ENCODE assay signal across 25 cellular contexts in genomic region chr1:54439550-54440223, GRCh38. TPM values are rescaled to one million over a fixed set of nuclear protein-coding genes. Genes with fewer than 3 reads are reported as not detected.
DNase-seq lines count a peak whose midpoint lies in the region; ATAC-seq and TF ChIP-seq lines count a peak whose summit lies in the region.
"Had no signal": no experiment of that assay in that cellular context is flagged by ENCODE, and none has a peak within 500 bp of the region (broad histone marks: within the 10 kb centered on the region; RNA-seq: fewer than 3 reads in every experiment).

No MANE protein-coding gene starts in this region.

- 0 out of 2 replicates have a peak, but pooled peaks cover 3% of the 10 kb centered on the region for H3K9me3 Mint-ChIP-seq in WTC11
- no peaks in the 10 kb centered on the region for H3K9me3 Mint-ChIP-seq in neural crest cell
- peaks cover 3% of the 10 kb centered on the region for H3K9me3 Mint-ChIP-seq in activated CD4-positive, alpha-beta memory T cell treated with anti-CD3 and anti-CD28 coated beads, Interleukin-2, amount 10 ng/mL, durations not matched to agents 7 days and 5 days
- peaks cover 0 to 2% (median 0%) of the 10 kb centered on the region in 8 donors for H3K9me3 Mint-ChIP-seq in CD4-positive, alpha-beta memory T cell
- H3K9me3 Mint-ChIP-seq: activated naive CD4-positive, alpha-beta T cell treated with anti-CD3 and anti-CD28 coated beads for 36 hours had no signal

- no peaks in the 10 kb centered on the region for H3K4me1 ChIP-seq in psoas muscle
- H3K4me1 ChIP-seq in CD4-positive, alpha-beta memory T cell (ENCODE audit: insufficient read depth, low read length): no peaks in the 10 kb centered on the region
- H3K4me1 ChIP-seq: breast epithelium, colonic mucosa, heart left ventricle, suprapubic skin, uterus had no signal

- H3K4me3 ChIP-seq in psoas muscle: no peak overlapping the region
- no peak overlapping the region for H3K4me3 ChIP-seq in CD4-positive, alpha-beta memory T cell (ENCODE audit: low read length in 2 of 2)
- H3K4me3 ChIP-seq: breast epithelium, colonic mucosa, heart left ventricle, suprapubic skin, uterus had no signal

- no peaks in the 10 kb centered on the region for H3K36me3 ChIP-seq in psoas muscle (ENCODE audit: insufficient read depth in 1 of 2, low read depth in 1 of 2)
- H3K36me3 ChIP-seq in CD4-positive, alpha-beta memory T cell (ENCODE audit: insufficient read depth, low read length): no peaks in the 10 kb centered on the region
- H3K36me3 ChIP-seq: breast epithelium, colonic mucosa, heart left ventricle, suprapubic skin, uterus had no signal

- no peaks in the 10 kb centered on the region for H3K9me3 ChIP-seq in psoas muscle
- H3K9me3 ChIP-seq in CD4-positive, alpha-beta memory T cell (ENCODE audit: control insufficient read depth in 1 of 2, low read length in 2 of 2): no peaks in the 10 kb centered on the region
- H3K9me3 ChIP-seq: breast epithelium, colonic mucosa, heart left ventricle, suprapubic skin, uterus had no signal

- POLR2A ChIA-PET in WTC11 (lab: Charles Lee): no interaction called here
- POLR2A ChIA-PET in activated CD4-positive, alpha-beta memory T cell treated with anti-CD3 and anti-CD28 coated beads, Interleukin-2, amount 10 ng/mL, durations not matched to agents 7 days and 5 days (lab: Charles Lee): no interaction called here
- POLR2A ChIA-PET in CD4-positive, alpha-beta memory T cell (lab: Charles Lee; ENCODE audit: partially characterized antibody): no interaction called here

- peaks cover 2% of the 10 kb centered on the region for H3K27me3 Mint-ChIP-seq in WTC11 (ENCODE audit: low read depth)
- no peaks in the 10 kb centered on the region for H3K27me3 Mint-ChIP-seq in neural crest cell (ENCODE audit: low read depth)
- H3K27me3 Mint-ChIP-seq in activated CD4-positive, alpha-beta memory T cell treated with anti-CD3 and anti-CD28 coated beads, Interleukin-2, amount 10 ng/mL, durations not matched to agents 7 days and 5 days: peaks cover under 1% of the 10 kb centered on the region
- H3K27me3 Mint-ChIP-seq in CD4-positive, alpha-beta memory T cell: no peaks in the 10 kb centered on the region
- H3K27me3 Mint-ChIP-seq: activated T-cell treated with anti-CD3 and anti-CD28 coated beads, Interleukin-2, amount 50 U/mL, for 24 hours had no signal

- DNase-seq in EL (peak; percentile 28), LHCN-M2 (ENCODE audit: low read depth) (peak; percentile 17), WTC11 (ENCODE audit: low spot score) (no peak), neural crest cell (ENCODE audit: low read depth, low spot score) (no peak), psoas muscle (no peak), NCI-H82 treated with DMSO at 0.1 percent for 48 hours (lab: John Stamatoyannopoulos, UW; ENCODE audit: unreplicated experiment) (no peak)
- DNase-seq in activated CD4-positive, alpha-beta memory T cell treated with anti-CD3 and anti-CD28 coated beads, Interleukin-2, amount 10 ng/mL, durations not matched to agents 7 days and 5 days: no peak
- no peak for DNase-seq in CD4-positive, alpha-beta memory T cell
- DNase-seq: activated CD4-positive, alpha-beta T cell treated with anti-CD3 and anti-CD28 coated beads for 1 hour; activated CD8-positive, alpha-beta memory T cell treated with anti-CD3 and anti-CD28 coated beads for 24 hours; activated naive CD4-positive, alpha-beta T cell treated with anti-CD3 and anti-CD28 coated beads for 36 hours; activated T-cell treated with anti-CD3 and anti-CD28 coated beads, Interleukin-2, amount 50 U/mL, for 24 hours; amniotic stem cell; colonic mucosa; DMS 273 treated with DMSO at 0.1 percent for 48 hours; GDM1; heart left ventricle; Kasumi-1; left colon; naive B cell; NCI-H1105 treated with DMSO at 0.1 percent for 48 hours; SW 1271; uterus had no signal

- H3K36me3 Mint-ChIP-seq in WTC11 (no peaks in the 10 kb centered on the region), neural crest cell (ENCODE audit: low read depth) (no peaks in the 10 kb centered on the region)
- no peaks in the 10 kb centered on the region for H3K36me3 Mint-ChIP-seq in activated CD4-positive, alpha-beta memory T cell treated with anti-CD3 and anti-CD28 coated beads, Interleukin-2, amount 10 ng/mL, durations not matched to agents 7 days and 5 days (ENCODE audit: low read depth)
- no peaks in the 10 kb centered on the region for H3K36me3 Mint-ChIP-seq in CD4-positive, alpha-beta memory T cell
- H3K36me3 Mint-ChIP-seq: naive B cell had no signal

- no peaks in the 10 kb centered on the region for H3K27me3 ChIP-seq in psoas muscle (ENCODE audit: insufficient read depth in 3 of 3, low read length in 2 of 3)
- H3K27me3 ChIP-seq in CD4-positive, alpha-beta memory T cell (ENCODE audit: insufficient read depth, low read length): no peaks in the 10 kb centered on the region
- H3K27me3 ChIP-seq: breast epithelium, colonic mucosa, heart left ventricle, suprapubic skin, uterus had no signal

- peak; percentile 77 for ATAC-seq in WTC11
- ATAC-seq in psoas muscle: no peak
- ATAC-seq: heart left ventricle, left colon had no signal

- H3K4me1 Mint-ChIP-seq in WTC11: 0 out of 2 replicates have a peak, but pooled peaks cover 5% of the 10 kb centered on the region
- no peaks in the 10 kb centered on the region for H3K4me1 Mint-ChIP-seq in neural crest cell
- H3K4me1 Mint-ChIP-seq in activated CD4-positive, alpha-beta memory T cell treated with anti-CD3 and anti-CD28 coated beads, Interleukin-2, amount 10 ng/mL, durations not matched to agents 7 days and 5 days: no peaks in the 10 kb centered on the region
- H3K4me1 Mint-ChIP-seq in CD4-positive, alpha-beta memory T cell: peaks cover 0 to 3% (median 0%) of the 10 kb centered on the region in 4 donors
- H3K4me1 Mint-ChIP-seq: naive B cell had no signal

- CTCF ChIA-PET in WTC11 (lab: Charles Lee): interaction anchor here (0.5 to 0.6 kb wide), 2 partner anchors 20 to 130 kb away, joined by 3 read pairs; no protein-coding TSS in a partner anchor
- CTCF ChIA-PET in activated CD4-positive, alpha-beta memory T cell treated with anti-CD3 and anti-CD28 coated beads, Interleukin-2, amount 10 ng/mL, durations not matched to agents 7 days and 5 days (lab: Charles Lee): interaction anchor here (0.6 kb wide), 1 partner anchor 61 kb away, joined by 3 read pairs; no protein-coding TSS in a partner anchor
- CTCF ChIA-PET in CD4-positive, alpha-beta memory T cell (lab: Charles Lee; ENCODE audit: partially characterized antibody): no interaction called here

- WGBS in psoas muscle, 3 donors: 70 to 75% (median 72%) methylated on average over 7 of the region's 7 CpGs

- no peak overlapping the region for H3K27ac ChIP-seq in psoas muscle
- H3K27ac ChIP-seq in CD4-positive, alpha-beta memory T cell (ENCODE audit: low read depth, low read length): no peak overlapping the region
- H3K27ac ChIP-seq: breast epithelium, colonic mucosa, heart left ventricle, suprapubic skin, uterus had no signal

- H3K27ac Mint-ChIP-seq in WTC11: no peak overlapping the region
- H3K27ac Mint-ChIP-seq in neural crest cell (ENCODE audit: unreplicated experiment): peak overlapping the region; percentile 16
- no peak overlapping the region for H3K27ac Mint-ChIP-seq in activated CD4-positive, alpha-beta memory T cell treated with anti-CD3 and anti-CD28 coated beads, Interleukin-2, amount 10 ng/mL, durations not matched to agents 7 days and 5 days
- peak overlapping the region in 1 of 7 donors; percentile 30 for H3K27ac Mint-ChIP-seq in CD4-positive, alpha-beta memory T cell
- H3K27ac Mint-ChIP-seq: activated naive CD4-positive, alpha-beta T cell treated with anti-CD3 and anti-CD28 coated beads for 36 hours; activated T-cell treated with anti-CD3 and anti-CD28 coated beads, Interleukin-2, amount 50 U/mL, for 24 hours had no signal

- no peak for TF ChIP-seq CTCF in WTC11 (IDR thresholded peaks at IDR 0.05)
- no peak for TF ChIP-seq CTCF in neural crest cell (conservative IDR thresholded peaks at IDR 0.05)
- no peak for TF ChIP-seq CTCF in psoas muscle (IDR thresholded peaks at IDR 0.05)

- H3K4me3 Mint-ChIP-seq in WTC11 (no peak overlapping the region), neural crest cell (no peak overlapping the region)
- no peak overlapping the region for H3K4me3 Mint-ChIP-seq in activated CD4-positive, alpha-beta memory T cell treated with anti-CD3 and anti-CD28 coated beads, Interleukin-2, amount 10 ng/mL, durations not matched to agents 7 days and 5 days
- no peak overlapping the region for H3K4me3 Mint-ChIP-seq in CD4-positive, alpha-beta memory T cell
- H3K4me3 Mint-ChIP-seq: activated naive CD4-positive, alpha-beta T cell treated with anti-CD3 and anti-CD28 coated beads for 36 hours; activated T-cell treated with anti-CD3 and anti-CD28 coated beads, Interleukin-2, amount 50 U/mL, for 24 hours; naive B cell had no signal

- intact Hi-C loops in psoas muscle (cut with DNase I): no loop called here
- intact Hi-C loops in CD4-positive, alpha-beta memory T cell (cut with micrococcal nuclease): no loop called here

TF ChIP-seq in WTC11, 78 proteins besides CTCF, POLR2A, EP300 and RAD21:
- TF ChIP-seq ZNF416 (CRISPR knock-in tag; IDR thresholded peaks at IDR 0.05) (no peak), USF2 (CRISPR knock-in tag; IDR thresholded peaks at IDR 0.05) (peak; percentile 83), ZNF671 (CRISPR knock-in tag; IDR thresholded peaks at IDR 0.05) (no peak)
- TF ChIP-seq, protein P1, sequence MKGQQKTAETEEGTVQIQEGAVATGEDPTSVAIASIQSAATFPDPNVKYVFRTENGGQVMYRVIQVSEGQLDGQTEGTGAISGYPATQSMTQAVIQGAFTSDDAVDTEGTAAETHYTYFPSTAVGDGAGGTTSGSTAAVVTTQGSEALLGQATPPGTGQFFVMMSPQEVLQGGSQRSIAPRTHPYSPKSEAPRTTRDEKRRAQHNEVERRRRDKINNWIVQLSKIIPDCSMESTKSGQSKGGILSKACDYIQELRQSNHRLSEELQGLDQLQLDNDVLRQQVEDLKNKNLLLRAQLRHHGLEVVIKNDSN (CRISPR knock-in tag; IDR thresholded peaks at IDR 0.05): peak; percentile 61; the same call in 1 of the 2 replicates

RNA-seq across cellular contexts. Expression of gene SSBP3, which starts 33.5 kb away (rescaled TPM):
- total RNA-seq in LHCN-M2 (2014; rRNA removed): 19.2 and 20.8 TPM in 2 replicates
- polyA plus RNA-seq in LHCN-M2 (2012): 20.1 TPM
- 98.8 to 115 TPM (median 105 TPM) in 3 replicates for total RNA-seq in WTC11 (2021)
- 94.3 and 99.0 TPM in 2 replicates for total RNA-seq in neural crest cell
- total RNA-seq in activated CD4-positive, alpha-beta memory T cell treated with anti-CD3 and anti-CD28 coated beads, Interleukin-2, amount 10 ng/mL, durations not matched to agents 7 days and 5 days: 10 to 100 TPM; 90.0 TPM
- 10 to 100 TPM; 13.8 to 24.2 (median 22.0) TPM for total RNA-seq in psoas muscle
- 10 to 100 TPM in 2 of 3 donors, 1 to 10 TPM in 1; 7.9 to 22.6 (median 12.5) TPM for polyA plus RNA-seq in psoas muscle
- 10 to 100 TPM; 67.6 to 87.6 TPM for total RNA-seq in CD4-positive, alpha-beta memory T cell
- 10 to 100 TPM; 10.9 to 22.7 TPM for polyA plus RNA-seq in CD4-positive, alpha-beta memory T cell

Comparison
In these comparisons a context has a peak if more than half of its experiments do, and no peak if none do; other contexts are left out.
1. DNase-seq: peak in EL (single experiment) and LHCN-M2 (single experiment); none in WTC11 (single experiment), neural crest cell (single experiment), activated CD4-positive, alpha-beta memory T cell treated with anti-CD3 and anti-CD28 coated beads, Interleukin-2, amount 10 ng/mL, durations not matched to agents 7 days and 5 days (single experiment), psoas muscle (0 of 2), NCI-H82 treated with DMSO at 0.1 percent for 48 hours (single experiment) and CD4-positive, alpha-beta memory T cell (0 of 5).